Comparison of ENCODE assay signal across 8 cellular contexts in the genomic region with DNA sequence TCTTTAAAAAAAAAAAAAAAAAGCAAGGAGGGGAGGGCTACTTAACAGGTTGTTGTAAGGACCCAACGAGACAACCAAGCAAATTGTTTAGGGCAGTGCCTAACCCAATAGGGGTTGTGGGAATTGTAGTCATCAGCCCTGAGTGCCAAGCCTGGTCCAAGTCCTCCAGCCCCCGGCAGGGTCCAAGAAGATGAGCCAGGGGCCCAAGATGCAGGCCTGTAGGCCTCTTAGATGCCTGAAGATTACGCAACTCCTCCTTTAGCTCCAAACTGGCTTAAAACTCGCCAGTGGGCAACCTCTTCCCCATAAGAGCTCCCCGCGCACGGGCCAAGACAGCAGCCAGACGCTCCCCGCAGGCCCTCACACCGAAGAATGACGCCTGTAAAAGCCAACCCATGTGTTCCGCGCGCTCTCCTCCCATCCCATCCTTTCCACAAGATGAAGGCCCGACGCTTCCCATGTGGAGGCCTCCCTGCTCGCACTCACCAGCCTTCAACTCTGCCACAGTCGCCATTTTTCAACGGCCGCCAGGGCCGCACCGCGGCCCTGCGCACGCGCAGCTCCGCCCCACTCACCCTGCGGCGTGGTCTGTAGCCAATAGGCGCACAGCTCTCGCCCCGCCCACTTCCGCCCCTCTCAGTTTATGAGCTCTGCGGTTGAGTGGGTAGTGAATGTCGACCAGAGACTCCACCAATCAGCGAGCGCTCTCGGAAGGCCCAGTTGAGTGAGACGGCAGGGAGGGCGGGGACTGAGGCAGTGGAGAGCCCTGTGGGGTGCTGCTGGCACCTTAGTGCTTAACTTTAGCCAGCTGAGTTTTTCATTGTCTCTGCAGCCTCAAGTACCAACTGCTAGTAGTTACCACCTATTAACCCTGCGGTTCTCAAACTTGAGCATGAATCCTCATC. TPM values are rescaled to one million over a fixed set of nuclear protein-coding genes. Genes with fewer than 3 reads are reported as not detected.
DNase-seq lines count a peak whose midpoint lies in the region; FAIRE-seq and TF ChIP-seq lines count a peak whose summit lies in the region.

A gene with protein sequence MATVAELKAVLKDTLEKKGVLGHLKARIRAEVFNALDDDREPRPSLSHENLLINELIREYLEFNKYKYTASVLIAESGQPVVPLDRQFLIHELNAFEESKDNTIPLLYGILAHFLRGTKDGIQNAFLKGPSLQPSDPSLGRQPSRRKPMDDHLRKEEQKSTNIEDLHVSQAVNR (minus strand): TSS at position 532 of the 905 bp plus-strand sequence. CDS start 18 bp downstream, at position 514.

- DNase-seq in GM04503 (ENCODE audit: low read depth) (peak; percentile 93), HEK293T (ENCODE audit: extremely low spot score) (peak; percentile 100), MV-4-11 (lab: John Stamatoyannopoulos, UW) (peak; percentile 99), SK-MEL-5 (ENCODE audit: low read depth, low spot score) (peak; percentile 99), frontal cortex (ENCODE audit: low spot score in 2 of 2) (peak; percentile 94 to 98), non-pigmented ciliary epithelial cell (ENCODE audit: low read depth) (peak; percentile 95), superior temporal gyrus (ENCODE audit: extremely low spot score) (peak; percentile 99)
- peak; percentile 100 for DNase-seq in activated naive CD4-positive, alpha-beta T cell treated with Interleukin-2 at 50 U/mL for 16 hours

- CTCF ChIA-PET in HEK293T (lab: Yijun Ruan, JAX), result interaction anchor here (0.9 to 1.2 kb wide), 3 partner anchors 11 to 279 kb away, joined by 3 to 7 read pairs (median 5); no protein-coding TSS in a partner anchor

- in situ Hi-C loops in SK-MEL-5 (cut with HindIII; ENCODE audit: low pct_unique_long_range_greater_than_20kb, low sequenced_read_pairs), result no loop called here

- POLR2A ChIA-PET in HEK293T (lab: Yijun Ruan, JAX), result interaction anchor here (0.8 to 1.7 kb wide), 20 partner anchors 9 to 233 kb away, joined by 3 to 22 read pairs (median 4); a partner anchor contains a TSS

- FAIRE-seq in frontal cortex (lab: Jason Lieb, UNC), result peak; percentile 92

TF ChIP-seq in HEK293T, 16 proteins besides CTCF, POLR2A, EP300 and RAD21:
- TF ChIP-seq ZNF384 (IDR thresholded peaks at IDR 0.05) (peak; percentile 71), NFRKB (IDR thresholded peaks at IDR 0.05) (no peak), LEF1 (IDR thresholded peaks at IDR 0.05; ENCODE audit: borderline replicate concordance) (no peak)
- TF ChIP-seq, protein P1, sequence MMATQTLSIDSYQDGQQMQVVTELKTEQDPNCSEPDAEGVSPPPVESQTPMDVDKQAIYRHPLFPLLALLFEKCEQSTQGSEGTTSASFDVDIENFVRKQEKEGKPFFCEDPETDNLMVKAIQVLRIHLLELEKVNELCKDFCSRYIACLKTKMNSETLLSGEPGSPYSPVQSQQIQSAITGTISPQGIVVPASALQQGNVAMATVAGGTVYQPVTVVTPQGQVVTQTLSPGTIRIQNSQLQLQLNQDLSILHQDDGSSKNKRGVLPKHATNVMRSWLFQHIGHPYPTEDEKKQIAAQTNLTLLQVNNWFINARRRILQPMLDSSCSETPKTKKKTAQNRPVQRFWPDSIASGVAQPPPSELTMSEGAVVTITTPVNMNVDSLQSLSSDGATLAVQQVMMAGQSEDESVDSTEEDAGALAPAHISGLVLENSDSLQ (IDR thresholded peaks at IDR 0.05), result peak; percentile 73

RNA-seq across cellular contexts. Expression of the gene that starts here (rescaled TPM):
- 45.9 and 46.6 TPM in 2 replicates for total RNA-seq in SK-MEL-5 (2014; rRNA removed; shearing (Covaris generic))
- polyA plus RNA-seq in SK-MEL-5 (2015; cell fraction: cytosol; rRNA removed), result 34.5 and 35.2 TPM in 2 replicates
- 10.8 and 17.7 TPM in 2 replicates for polyA plus RNA-seq in SK-MEL-5 (2015; cell fraction: nucleus; rRNA removed)
- 44.8 TPM for total RNA-seq in frontal cortex

Comparison
In these comparisons a context has a peak if more than half of its experiments do, and no peak if none do; other contexts are left out.
1. Peak in every context shown above with its lines: DNase-seq.